27 cellular contexts compared by ENCODE assay signal in the genomic region with DNA sequence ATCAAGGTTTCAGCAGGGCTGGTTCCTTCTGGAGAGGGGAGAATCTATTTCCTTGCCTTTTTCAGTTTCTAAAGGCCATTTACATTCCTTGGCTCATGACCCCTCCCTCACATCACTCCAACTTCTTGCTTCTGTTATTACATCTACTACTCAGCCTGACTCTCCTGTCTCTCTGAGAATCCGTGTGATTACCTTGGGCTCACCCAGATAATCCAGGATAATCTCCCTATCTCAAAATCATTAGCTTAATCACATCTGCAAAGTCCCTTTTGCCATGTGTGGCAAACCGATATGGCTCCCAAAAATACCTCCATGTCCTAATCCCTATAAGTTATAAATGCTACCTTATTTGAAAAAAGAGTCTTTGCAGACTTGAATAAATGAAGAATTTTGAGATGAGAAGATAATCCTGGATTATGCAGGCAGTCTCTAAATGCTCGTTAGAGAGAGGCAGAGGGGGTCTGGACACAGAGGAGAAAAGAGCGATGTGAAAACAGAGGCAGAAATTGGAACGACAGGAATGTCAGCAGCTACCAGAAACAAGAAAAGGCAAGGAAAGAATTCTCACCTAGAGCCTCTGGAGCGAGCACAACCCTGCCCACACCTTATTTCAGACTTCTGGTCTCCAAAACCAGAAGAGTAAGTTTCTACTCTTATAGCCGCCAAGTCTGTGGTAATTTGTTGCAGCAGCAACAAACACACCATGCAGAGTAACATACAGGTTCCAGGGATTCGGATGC. TPM values are rescaled to one million over a fixed set of nuclear protein-coding genes. Genes with fewer than 3 reads are reported as not detected.
DNase-seq lines count a peak whose midpoint lies in the region; ATAC-seq, FAIRE-seq and TF ChIP-seq lines count a peak whose summit lies in the region.
"Had no signal": no experiment of that assay in that cellular context is flagged by ENCODE, and none has a peak within 500 bp of the region (broad histone marks: within the 10 kb centered on the region; RNA-seq: fewer than 3 reads in every experiment).

No MANE protein-coding gene starts in this region.

- no peak overlapping the region for H4K5ac ChIP-seq in mesendoderm (ENCODE audit: low read length)

- TF ChIP-seq CTCF in D721Med (IDR thresholded peaks at IDR 0.05; ENCODE audit: insufficient read depth, missing control alignments), result no peak
- TF ChIP-seq CTCF in brain microvascular endothelial cell (IDR thresholded peaks at IDR 0.05; ENCODE audit: low read depth, low read length, missing control alignments), result no peak

- H3K9ac ChIP-seq in NT2/D1 (ENCODE audit: insufficient read length, low read depth), result no peak overlapping the region
- no peak overlapping the region for H3K9ac ChIP-seq in mesendoderm (ENCODE audit: low read length)

- H2BK5ac ChIP-seq in mesendoderm (ENCODE audit: low read length), result no peak overlapping the region

- H3K4ac ChIP-seq in mesendoderm (ENCODE audit: low read depth, low read length), result no peak overlapping the region

- H3K79me2 ChIP-seq in mesendoderm (ENCODE audit: control insufficient read depth, insufficient read depth, low read length), result peaks cover 5% of the 10 kb centered on the region

- H3K27me3 ChIP-seq in NT2/D1 (ENCODE audit: insufficient read depth, insufficient read length) (no peaks in the 10 kb centered on the region), mesendoderm (ENCODE audit: insufficient read depth, low read length, poor library complexity) (no peaks in the 10 kb centered on the region), brain microvascular endothelial cell (replicated peaks) (no peaks in the 10 kb centered on the region)
- H3K27me3 ChIP-seq: thyroid gland had no signal

- H3K79me1 ChIP-seq in mesendoderm (ENCODE audit: low read length), result peaks cover 6% of the 10 kb centered on the region

- no peak overlapping the region for H2AK5ac ChIP-seq in mesendoderm (ENCODE audit: low read length)

- H3K4me1 ChIP-seq in NT2/D1 (ENCODE audit: insufficient read depth, insufficient read length) (no peaks in the 10 kb centered on the region), mesendoderm (ENCODE audit: control insufficient read depth, low read depth, low read length) (peaks cover 11% of the 10 kb centered on the region)
- H3K4me1 ChIP-seq: thyroid gland had no signal

- no peak overlapping the region for H3K4me2 ChIP-seq in mesendoderm (ENCODE audit: low read length)

- H3K27ac ChIP-seq in mesendoderm (ENCODE audit: low read depth, low read length) (peak overlapping the region; percentile 33), brain microvascular endothelial cell (no peak overlapping the region)
- H3K27ac ChIP-seq: epithelial cell of prostate, HL-60, thyroid gland had no signal

- DNase-seq in D721Med (ENCODE audit: insufficient read length, low spot score) (no peak), NT2/D1 (ENCODE audit: low read depth, low spot score) (peak; percentile 33), mesendoderm (peak; percentile 97), brain microvascular endothelial cell (no peak)
- DNase-seq: activated CD8-positive, alpha-beta T cell treated with anti-CD3 and anti-CD28 coated beads, Interleukin-2, amount 10 ng/mL, durations not matched to agents 7 days and 5 days; activated naive CD4-positive, alpha-beta T cell treated with anti-CD3 and anti-CD28 coated beads, Interleukin-2, amount 50 U/mL, for 16 hours; Calu3; HCEC 1CT; left cardiac atrium; NCI-H1417 treated with DMSO at 0.1 percent for 48 hours; NCI-H2029 treated with DMSO at 0.1 percent for 48 hours; NCI-H526; right cardiac atrium; Right ventricle myocardium superior; stimulated activated CD8-positive, alpha-beta memory T cell treated with anti-CD3 and anti-CD28 coated beads, Interleukin-4, amount 100 ng/mL, for 48 hours; stimulated activated naive CD8-positive, alpha-beta T cell treated with anti-CD3 and anti-CD28 coated beads, Interleukin-15, amount 100 ng/mL, for 72 hours; thyroid gland had no signal

- no peak overlapping the region for H3K18ac ChIP-seq in mesendoderm (ENCODE audit: low read length)

- H4K8ac ChIP-seq in mesendoderm (ENCODE audit: low read depth, low read length), result no peak overlapping the region

- H3K56ac ChIP-seq in mesendoderm (ENCODE audit: low read length), result no peak overlapping the region

- H3K4me3 ChIP-seq in NT2/D1 (ENCODE audit: insufficient read length, low read depth) (no peak overlapping the region), mesendoderm (ENCODE audit: low read length) (no peak overlapping the region), brain microvascular endothelial cell (ENCODE audit: low read depth, low read length) (no peak overlapping the region)
- H3K4me3 ChIP-seq: thyroid gland had no signal

- in situ Hi-C loops in brain microvascular endothelial cell (cut with HindIII; ENCODE audit: low pct_ligation_motif_present, low sequenced_read_pairs), result no loop called here

- no peak overlapping the region for H2BK15ac ChIP-seq in mesendoderm (replicated peaks; ENCODE audit: low read depth)

- H3K9me3 ChIP-seq in NT2/D1 (ENCODE audit: insufficient read depth, low read length), result no peaks in the 10 kb centered on the region
- H3K9me3 ChIP-seq: thyroid gland had no signal

- no peak overlapping the region for H3K23ac ChIP-seq in mesendoderm (ENCODE audit: low read length)

- no CpG with 5 or more reads among the region's 8 CpGs for WGBS in mesendoderm (ENCODE audit: extremely low coverage, insufficient coverage, low lambda C conversion rate)

- ATAC-seq in esophagus mucosa (peak; percentile 90), GM21526 (IDR thresholded peaks at IDR 0.05; ENCODE audit: low FRiP score, unreplicated experiment) (no peak), GM21447 (IDR thresholded peaks at IDR 0.05; ENCODE audit: unreplicated experiment) (no peak), HG03342 (IDR thresholded peaks at IDR 0.05; ENCODE audit: unreplicated experiment) (no peak)
- ATAC-seq: activated CD8-positive, alpha-beta T cell treated with anti-CD3 and anti-CD28 coated beads, Interleukin-2, amount 10 ng/mL, durations not matched to agents 7 days and 5 days; HepG2; left cardiac atrium; Panc1; right cardiac atrium; SK-N-SH treated with all-trans-retinoic acid at 6 μM for 48 hours; stimulated activated naive CD8-positive, alpha-beta T cell treated with anti-CD3 and anti-CD28 coated beads, Interleukin-15, amount 100 ng/mL, for 72 hours had no signal

- peak; percentile 98 for FAIRE-seq in D721Med (lab: Jason Lieb, UNC)
- FAIRE-seq: A204.1, HepG2 had no signal

- H3K36me3 ChIP-seq in NT2/D1 (ENCODE audit: insufficient read depth, insufficient read length, low read length) (no peaks in the 10 kb centered on the region), mesendoderm (ENCODE audit: control insufficient read depth, insufficient read depth, low read length) (no peaks in the 10 kb centered on the region), brain microvascular endothelial cell (replicated peaks) (no peaks in the 10 kb centered on the region)
- H3K36me3 ChIP-seq: thyroid gland had no signal

- H2BK120ac ChIP-seq in mesendoderm (ENCODE audit: low read depth, low read length), result no peak overlapping the region

RNA-seq across cellular contexts. Expression of a gene that starts 23.6 kb away (rescaled TPM):
- total RNA-seq in esophagus mucosa, result 57.2 TPM
- 6.1 TPM for polyA plus RNA-seq in mesendoderm (2013, experiment 1 of 2)
- polyA plus RNA-seq in mesendoderm (2013, experiment 2 of 2), result 6.3 TPM

Comparison
In these comparisons a context has a peak if more than half of its experiments do, and no peak if none do; other contexts are left out.
1. DNase-seq: peak in NT2/D1 (single experiment) and mesendoderm (single experiment); none in D721Med (single experiment) and brain microvascular endothelial cell (single experiment).